Comparison of ENCODE assay signal across 15 cellular contexts in the genomic region with DNA sequence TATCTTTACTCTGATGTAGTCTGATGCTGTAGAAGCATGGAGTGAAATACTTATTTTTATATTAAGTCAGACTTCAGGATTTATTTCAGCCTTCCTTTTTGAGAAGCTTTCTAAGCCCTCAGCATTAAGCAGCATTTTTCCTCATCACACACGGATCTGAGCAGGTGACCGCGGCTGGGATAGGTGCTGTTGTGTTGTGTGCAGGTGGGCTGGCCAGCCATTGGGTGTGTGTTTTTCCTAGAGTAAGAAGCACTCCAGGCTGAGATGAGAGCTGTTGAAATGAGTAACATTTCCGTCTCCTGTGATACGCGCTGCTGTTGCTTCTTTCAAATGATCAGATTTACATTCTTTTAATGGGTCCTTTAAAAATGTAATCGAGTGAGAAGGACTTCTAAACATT.
DNase-seq lines count a peak whose midpoint lies in the region; ATAC-seq and TF ChIP-seq lines count a peak whose summit lies in the region.
"Had no signal": no experiment of that assay in that cellular context is flagged by ENCODE, and none has a peak within 500 bp of the region (broad histone marks: within the 10 kb centered on the region; RNA-seq: fewer than 3 reads in every experiment).

No MANE protein-coding gene starts in this region.

- H3K36me3 ChIP-seq in PC-9 (ENCODE audit: low read depth), result no peaks in the 10 kb centered on the region

- no peak for TF ChIP-seq CTCF in PC-9 (conservative IDR thresholded peaks at IDR 0.05)

- no peaks in the 10 kb centered on the region for H3K9me2 ChIP-seq in PC-9 (ENCODE audit: insufficient read depth)

- no peak overlapping the region for H3K4me3 ChIP-seq in PC-9
- H3K4me3 ChIP-seq: GM12878, GM23338 had no signal

- POLR2A ChIA-PET in PC-9 (lab: Charles Lee; ENCODE audit: unreplicated experiment), result no interaction called here

- no peaks in the 10 kb centered on the region for H3F3A ChIP-seq in PC-9 (ENCODE audit: insufficient read depth, low read depth)

- no peaks in the 10 kb centered on the region for H3K79me2 ChIP-seq in PC-9 (ENCODE audit: low read depth)

- intact Hi-C loops in PC-9 (cut with micrococcal nuclease; ENCODE audit: unreplicated experiment), result no loop called here

- H4K20me1 ChIP-seq in PC-9 (ENCODE audit: insufficient read depth), result no peaks in the 10 kb centered on the region

- no peaks in the 10 kb centered on the region for H3K9me3 ChIP-seq in PC-9 (ENCODE audit: insufficient read depth, low read depth)

- no peak overlapping the region for H2AFZ ChIP-seq in PC-9
- H2AFZ ChIP-seq: GM23338 had no signal

- DNase-seq in DMS79 (lab: John Stamatoyannopoulos, UW), result peak; percentile 28
- peak; percentile 30 for DNase-seq in NCI-H2029 (lab: John Stamatoyannopoulos, UW)
- peak in 2 of 61 donors; percentile 15 to 20 for DNase-seq in caudate nucleus (lab: John Stamatoyannopoulos, UW)
- peak; percentile 34 for DNase-seq in retina
- no peak for DNase-seq in PC-9
- no peak for DNase-seq in HuH-7.5 (ENCODE audit: low spot score)
- DNase-seq: C1 segment of cervical spinal cord; Calu3; CD4-positive, alpha-beta T cell; DMS 273 treated with DMSO at 0.1 percent for 48 hours; H7 had no signal

- no peaks in the 10 kb centered on the region for H3K4me1 ChIP-seq in PC-9 (replicated peaks; ENCODE audit: insufficient read depth)

- no peaks in the 10 kb centered on the region for H3K27me3 ChIP-seq in PC-9 (ENCODE audit: insufficient read depth, low read depth)

- peak overlapping the region; percentile 52 for H3K27ac ChIP-seq in caudate nucleus (ENCODE audit: low read depth, low read length)
- H3K27ac ChIP-seq in PC-9, result no peak overlapping the region
- H3K27ac ChIP-seq: HL-60 had no signal

- no TSS peak for BruUV-seq in PC-9 (replicated peaks; lab: Mats Ljungman, UMichigan)

- no peak overlapping the region for H3K4me2 ChIP-seq in PC-9
- H3K4me2 ChIP-seq: GM23338 had no signal

- no peak for ATAC-seq in GM21381 (IDR thresholded peaks at IDR 0.05; ENCODE audit: unreplicated experiment)
- ATAC-seq: GM12878, GM23338 had no signal

- CTCF ChIA-PET in PC-9 (lab: Charles Lee), result no interaction called here

Comparison
In these comparisons a context has a peak if more than half of its experiments do, and no peak if none do; other contexts are left out.
1. DNase-seq: peak in DMS79 (single experiment), NCI-H2029 (single experiment) and retina (single experiment); none in PC-9 (0 of 2) and HuH-7.5 (single experiment).